22 cellular contexts compared by ENCODE assay signal in genomic region chr14:53338192-53338591, GRCh38.
A peak's percentile ranks its signal among the peaks of the same experiment; 100 is the strongest.
DNase-seq lines count a peak whose midpoint lies in the region; ATAC-seq, FAIRE-seq and TF ChIP-seq lines count a peak whose summit lies in the region.
"Had no signal": no experiment of that assay in that cellular context is flagged by ENCODE, and none has a peak within 500 bp of the region (broad histone marks: within the 10 kb centered on the region; RNA-seq: fewer than 3 reads in every experiment).

No MANE protein-coding gene starts in this region.

- no peaks in the 10 kb centered on the region for H3K9me3 ChIP-seq in SJSA1 (replicated peaks)
- no peaks in the 10 kb centered on the region for H3K9me3 ChIP-seq in skeletal muscle satellite cell (replicated peaks; ENCODE audit: low read length)
- H3K9me3 ChIP-seq: gastrocnemius medialis, HAP-1, tibial nerve had no signal

- no peak overlapping the region for H3K27ac Mint-ChIP-seq in activated T-cell treated with anti-CD3 and anti-CD28 coated beads, Interleukin-2, amount 50 U/mL, for 72 hours
- H3K27ac Mint-ChIP-seq: CD14-positive monocyte; natural killer cell treated with Interleukin-12 subunit alpha and Interleukin-12 subunit beta and Interleukin-15 and Interleukin-18, amount 100 ng/mL, for 72 hours; progenitor cell of endocrine pancreas; stimulated activated effector memory CD8-positive, alpha-beta T cell treated with anti-CD3 and anti-CD28 coated beads, Interleukin-12 subunit alpha, Interleukin-12 subunit beta, amount 100 ng/mL, for 72 hours; T-helper 17 cell had no signal

- ATAC-seq in GM19463 (IDR thresholded peaks at IDR 0.05; ENCODE audit: unreplicated experiment) = no peak
- no peak for ATAC-seq in activated T-cell treated with anti-CD3 and anti-CD28 coated beads, Interleukin-2, amount 50 U/mL, for 72 hours (replicated peaks in 1 of 2)
- ATAC-seq: gastrocnemius medialis; natural killer cell treated with Interleukin-12 subunit alpha and Interleukin-12 subunit beta and Interleukin-15 and Interleukin-18, amount 100 ng/mL, for 72 hours; stimulated activated effector memory CD8-positive, alpha-beta T cell treated with anti-CD3 and anti-CD28 coated beads, Interleukin-12 subunit alpha, Interleukin-12 subunit beta, amount 100 ng/mL, for 72 hours; T-helper 17 cell had no signal

- no peaks in the 10 kb centered on the region for H3K36me3 Mint-ChIP-seq in activated T-cell treated with anti-CD3 and anti-CD28 coated beads, Interleukin-2, amount 50 U/mL, for 72 hours (ENCODE audit: insufficient read depth in 2 of 2)
- H3K36me3 Mint-ChIP-seq: CD14-positive monocyte; natural killer cell treated with Interleukin-12 subunit alpha and Interleukin-12 subunit beta and Interleukin-15 and Interleukin-18, amount 100 ng/mL, for 72 hours; stimulated activated effector memory CD8-positive, alpha-beta T cell treated with anti-CD3 and anti-CD28 coated beads, Interleukin-12 subunit alpha, Interleukin-12 subunit beta, amount 100 ng/mL, for 72 hours had no signal

- H3K4me3 Mint-ChIP-seq in activated T-cell treated with anti-CD3 and anti-CD28 coated beads, Interleukin-2, amount 50 U/mL, for 72 hours = no peak overlapping the region
- H3K4me3 Mint-ChIP-seq: CD14-positive monocyte; natural killer cell treated with Interleukin-12 subunit alpha and Interleukin-12 subunit beta and Interleukin-15 and Interleukin-18, amount 100 ng/mL, for 72 hours; stimulated activated effector memory CD8-positive, alpha-beta T cell treated with anti-CD3 and anti-CD28 coated beads, Interleukin-12 subunit alpha, Interleukin-12 subunit beta, amount 100 ng/mL, for 72 hours; T-helper 17 cell had no signal

- H3K9me3 Mint-ChIP-seq in activated T-cell treated with anti-CD3 and anti-CD28 coated beads, Interleukin-2, amount 50 U/mL, for 72 hours = no peaks in the 10 kb centered on the region
- H3K9me3 Mint-ChIP-seq: natural killer cell treated with Interleukin-12 subunit alpha and Interleukin-12 subunit beta and Interleukin-15 and Interleukin-18, amount 100 ng/mL, for 72 hours; stimulated activated effector memory CD8-positive, alpha-beta T cell treated with anti-CD3 and anti-CD28 coated beads, Interleukin-12 subunit alpha, Interleukin-12 subunit beta, amount 100 ng/mL, for 72 hours had no signal

- H3K27ac ChIP-seq in SJSA1 = no peak overlapping the region
- H3K27ac ChIP-seq: gastrocnemius medialis, tibial nerve had no signal

- H3K9ac ChIP-seq in skeletal muscle satellite cell (ENCODE audit: low read depth, low read length) = no peak overlapping the region

- H3K4me3 ChIP-seq in SJSA1 = no peak overlapping the region
- H3K4me3 ChIP-seq in skeletal muscle satellite cell (ENCODE audit: low read length) = no peak overlapping the region
- H3K4me3 ChIP-seq: gastrocnemius medialis, HAP-1, lung, tibial nerve had no signal

- no peak for TF ChIP-seq POLR2A in H54 (IDR thresholded peaks at IDR 0.05; ENCODE audit: low read depth, low read length)

- H3K27me3 ChIP-seq in SJSA1 (replicated peaks) (no peaks in the 10 kb centered on the region), skeletal muscle satellite cell (ENCODE audit: control insufficient read depth, insufficient read depth, low read length) (no peaks in the 10 kb centered on the region)
- H3K27me3 ChIP-seq: gastrocnemius medialis, tibial nerve had no signal

- H3K4me1 Mint-ChIP-seq in activated T-cell treated with anti-CD3 and anti-CD28 coated beads, Interleukin-2, amount 50 U/mL, for 72 hours (ENCODE audit: low read depth) = no peaks in the 10 kb centered on the region
- H3K4me1 Mint-ChIP-seq: CD14-positive monocyte; stimulated activated effector memory CD8-positive, alpha-beta T cell treated with anti-CD3 and anti-CD28 coated beads, Interleukin-12 subunit alpha, Interleukin-12 subunit beta, amount 100 ng/mL, for 72 hours; T-helper 17 cell had no signal

- FAIRE-seq in H54 (lab: Jason Lieb, UNC) = peak; percentile 97

- H3K27me3 Mint-ChIP-seq in activated T-cell treated with anti-CD3 and anti-CD28 coated beads, Interleukin-2, amount 50 U/mL, for 72 hours (ENCODE audit: low read depth) = no peaks in the 10 kb centered on the region
- H3K27me3 Mint-ChIP-seq: natural killer cell treated with Interleukin-12 subunit alpha and Interleukin-12 subunit beta and Interleukin-15 and Interleukin-18, amount 100 ng/mL, for 72 hours; progenitor cell of endocrine pancreas; T-helper 17 cell had no signal

- peaks cover 13% of the 10 kb centered on the region for H3K4me1 ChIP-seq in SJSA1 (replicated peaks)
- H3K4me1 ChIP-seq in skeletal muscle satellite cell (ENCODE audit: control insufficient read depth, insufficient read depth, low read length) = peaks cover 5% of the 10 kb centered on the region
- H3K4me1 ChIP-seq: gastrocnemius medialis, HAP-1, tibial nerve had no signal

- no peaks in the 10 kb centered on the region for H3K36me3 ChIP-seq in SJSA1
- H3K36me3 ChIP-seq in skeletal muscle satellite cell (ENCODE audit: insufficient read depth, low read length) = no peaks in the 10 kb centered on the region
- H3K36me3 ChIP-seq: gastrocnemius medialis, HAP-1, tibial nerve had no signal

- H3K4me2 ChIP-seq in skeletal muscle satellite cell (ENCODE audit: low read length) = peak overlapping the region; percentile 31

- DNase-seq in H54 (ENCODE audit: insufficient read length, low spot score) (peak; percentile 14), SJSA1 (ENCODE audit: low read depth in 1 of 2, low spot score in 2 of 2) (peak; percentile 37 to 62), fibroblast of peridontal ligament (ENCODE audit: extremely low read depth) (peak; percentile 59), NCI-H187 (lab: John Stamatoyannopoulos, UW) (no peak)
- no peak for DNase-seq in stimulated activated naive CD4-positive, alpha-beta T cell treated with Interleukin-2 at 50 U/mL for 16 hours (lab: John Stamatoyannopoulos, UW)
- DNase-seq in activated T-cell treated with anti-CD3 and anti-CD28 coated beads, Interleukin-2, amount 50 U/mL, for 72 hours = no peak
- DNase-seq: activated CD4-positive, CD25-positive, alpha-beta regulatory T cell; DMS53; gastrocnemius medialis; NCI-H1436; NCI-H446 treated with DMSO at 0.1 percent for 48 hours; SHP77 treated with DMSO at 0.1 percent for 48 hours; T-helper 17 cell had no signal

Comparison
In these comparisons a context has a peak if more than half of its experiments do, and no peak if none do; other contexts are left out.
1. DNase-seq: peak in H54 (single experiment), SJSA1 (2 of 2) and fibroblast of peridontal ligament (single experiment); none in NCI-H187 (0 of 2), stimulated activated naive CD4-positive, alpha-beta T cell treated with Interleukin-2 at 50 U/mL for 16 hours (single experiment) and activated T-cell treated with anti-CD3 and anti-CD28 coated beads, Interleukin-2, amount 50 U/mL, for 72 hours (0 of 2).